In genomic region chr9:33690156-33690908, GRCh38 we compare ENCODE assay signal across 23 cellular contexts.
DNase-seq lines count a peak whose midpoint lies in the region; ATAC-seq and TF ChIP-seq lines count a peak whose summit lies in the region.
"Had no signal": no experiment of that assay in that cellular context is flagged by ENCODE, and none has a peak within 500 bp of the region (broad histone marks: within the 10 kb centered on the region; RNA-seq: fewer than 3 reads in every experiment).

No MANE protein-coding gene starts in this region.

- H3K4me1 ChIP-seq in SJCRH30: peaks cover 30% of the 10 kb centered on the region
- H3K4me1 ChIP-seq in upper lobe of right lung: no peaks in the 10 kb centered on the region
- H3K4me1 ChIP-seq: parathyroid adenoma, thyroid gland had no signal

- DNase-seq in SKM-1 treated with dmso at 0.1 percent for 144 hours (lab: John Stamatoyannopoulos, UW; ENCODE audit: unreplicated experiment): peak; percentile 24
- DNase-seq in SKM-1 (lab: John Stamatoyannopoulos, UW; ENCODE audit: unreplicated experiment): no peak
- DNase-seq in NCI-H524 treated with DMSO at 0.1 percent for 48 hours (lab: John Stamatoyannopoulos, UW): peak; percentile 54
- DNase-seq in SJCRH30: peak in 1 of 2 experiments; percentile 51
- DNase-seq in upper lobe of right lung: no peak
- DNase-seq in kidney tubule cell (ENCODE audit: low spot score): no peak
- no peak for DNase-seq in GM13976 (ENCODE audit: low spot score)
- DNase-seq in stimulated activated CD4-positive, alpha-beta T cell treated with anti-CD3 and anti-CD28 coated beads, Interleukin-4, amount 100 ng/mL, for 4 hours: no peak
- DNase-seq: activated CD4-positive, alpha-beta T cell treated with anti-CD3 and anti-CD28 coated beads, Interleukin-2, amount 50 U/mL, for 1 hour; activated CD8-positive, alpha-beta memory T cell treated with anti-CD3 and anti-CD28 coated beads, Interleukin-2, amount 50 U/mL, for 48 hours; activated effector memory CD4-positive, alpha-beta T cell treated with Interleukin-2 at 50 U/mL for 16 hours; GM23248; hypothalamus; MG63; NCI-H226; stimulated activated naive CD4-positive, alpha-beta T cell; T-helper 9 cell; thyroid gland had no signal

- H3K4me3 ChIP-seq in SJCRH30 (no peak overlapping the region), upper lobe of right lung (no peak overlapping the region)
- H3K4me3 ChIP-seq: coronary artery, GM23248, MG63, SK-N-MC, thyroid gland had no signal

- H3K27ac ChIP-seq in SJCRH30 (peak overlapping the region; percentile 31), upper lobe of right lung (no peak overlapping the region)
- H3K27ac ChIP-seq: coronary artery, GM23248, parathyroid adenoma, SK-N-MC, thyroid gland had no signal

- in situ Hi-C loops in GM13976 (cut with MboI; ENCODE audit: low sequenced_read_pairs, unreplicated experiment): no loop called here

- H3K9me3 ChIP-seq in SJCRH30 (replicated peaks) (no peaks in the 10 kb centered on the region), upper lobe of right lung (no peaks in the 10 kb centered on the region)
- H3K9me3 ChIP-seq: MG63, thyroid gland had no signal

- H3K36me3 ChIP-seq in SJCRH30 (no peaks in the 10 kb centered on the region), upper lobe of right lung (no peaks in the 10 kb centered on the region)
- H3K36me3 ChIP-seq: MG63, thyroid gland had no signal

- ATAC-seq in upper lobe of right lung: peak; percentile 36
- ATAC-seq: natural killer cell treated with Interleukin-12 subunit alpha and Interleukin-12 subunit beta and Interleukin-15 and Interleukin-18, amount 100 ng/mL, for 72 hours; sciatic nerve had no signal

- TF ChIP-seq CTCF in upper lobe of right lung (IDR thresholded peaks at IDR 0.05) (no peak), GM13976 (IDR thresholded peaks at IDR 0.05; ENCODE audit: borderline replicate concordance, control extremely low read depth, extremely low read depth, insufficient read depth, missing control alignments) (no peak)

- intact Hi-C loops in upper lobe of right lung (cut with DNase I): no loop called here

- no peaks in the 10 kb centered on the region for H3K27me3 ChIP-seq in SJCRH30
- no peaks in the 10 kb centered on the region for H3K27me3 ChIP-seq in upper lobe of right lung
- H3K27me3 ChIP-seq: MG63, thyroid gland had no signal

Comparison
In these comparisons a context has a peak if more than half of its experiments do, and no peak if none do; other contexts are left out.
1. DNase-seq: peak in SKM-1 treated with dmso at 0.1 percent for 144 hours (single experiment) and NCI-H524 treated with DMSO at 0.1 percent for 48 hours (single experiment); none in SKM-1 (single experiment), upper lobe of right lung (single experiment), kidney tubule cell (single experiment), GM13976 (single experiment) and stimulated activated CD4-positive, alpha-beta T cell treated with anti-CD3 and anti-CD28 coated beads, Interleukin-4, amount 100 ng/mL, for 4 hours (0 of 2).